ENCODE assay signal across 8 cellular contexts in genomic region chr2:207122914-207123744, GRCh38. TPM values are rescaled to one million over a fixed set of nuclear protein-coding genes. Genes with fewer than 3 reads are reported as not detected.
A peak's percentile ranks its signal among the peaks of the same experiment; 100 is the strongest.
DNase-seq lines count a peak whose midpoint lies in the region; ATAC-seq, FAIRE-seq and TF ChIP-seq lines count a peak whose summit lies in the region.

No MANE protein-coding gene starts in this region.

- H2AFZ ChIP-seq in keratinocyte (ENCODE audit: control insufficient read depth, low read length) = no peak overlapping the region

- H3K9me3 ChIP-seq in keratinocyte (ENCODE audit: control insufficient read depth, low read depth, low read length) = no peaks in the 10 kb centered on the region

- no peak overlapping the region for H3K4me2 ChIP-seq in keratinocyte (ENCODE audit: control insufficient read depth, extremely low read depth, insufficient read depth, low read depth, low read length)

- peak; percentile 64 for DNase-seq in NCI-H748 treated with DMSO at 0.1 percent for 48 hours (lab: John Stamatoyannopoulos, UW)
- peak; percentile 53 for DNase-seq in activated T-cell treated with anti-CD3 and anti-CD28 coated beads for 48 hours (ENCODE audit: low read depth)
- DNase-seq in keratinocyte (ENCODE audit: low read depth, low spot score) = no peak
- DNase-seq in stimulated activated CD8-positive, alpha-beta memory T cell treated with anti-CD3 and anti-CD28 coated beads, Interleukin-7, amount 100 ng/mL, for 24 hours (ENCODE audit: low read depth) = peak; percentile 34
- no peak for DNase-seq in GM20000 (ENCODE audit: low spot score)
- no peak for DNase-seq in cerebellar nuclear complex (lab: John Stamatoyannopoulos, UW)

- H3K4me3 ChIP-seq in keratinocyte (ENCODE audit: control insufficient read depth in 2 of 3, extremely low read depth in 1 of 3, insufficient read depth in 2 of 3, low read depth in 1 of 3, low read length in 3 of 3) = no peak overlapping the region

- FAIRE-seq in keratinocyte (lab: Jason Lieb, UNC) = peak; percentile 44

- peaks cover 30% of the 10 kb centered on the region for H3K4me1 ChIP-seq in keratinocyte (ENCODE audit: control insufficient read depth, extremely low read depth, insufficient read depth, low read length)

- peaks cover 2% of the 10 kb centered on the region for H3K9me1 ChIP-seq in keratinocyte (ENCODE audit: control insufficient read depth, extremely low read depth, insufficient read depth, low read length)

- peaks cover 98% of the 10 kb centered on the region for H3K79me2 ChIP-seq in keratinocyte (ENCODE audit: control insufficient read depth, insufficient read depth, low read length)

- no peak overlapping the region for H3K27ac ChIP-seq in keratinocyte (ENCODE audit: control insufficient read depth, insufficient read depth, low read length)

- H3K36me3 ChIP-seq in keratinocyte (ENCODE audit: control insufficient read depth in 2 of 2, extremely low read depth in 1 of 2, insufficient read depth in 2 of 2, low read length in 2 of 2) = peaks cover 25 to 42% of the 10 kb centered on the region in 2 experiments

- TF ChIP-seq CTCF in keratinocyte (optimal IDR thresholded peaks at IDR 0.05 in 1 of 3, IDR thresholded peaks at IDR 0.05 in 1 of 3, conservative IDR thresholded peaks at IDR 0.05 in 1 of 3; ENCODE audit: extremely low read depth in 1 of 3, insufficient read depth in 2 of 3, low read length in 3 of 3) = no peak
- no peak for TF ChIP-seq CTCF in GM20000 (IDR thresholded peaks at IDR 0.05; ENCODE audit: extremely low read depth, missing control alignments)

- H3K9ac ChIP-seq in keratinocyte (ENCODE audit: control insufficient read depth, extremely low read depth, insufficient read depth, low read length) = no peak overlapping the region

- H4K20me1 ChIP-seq in keratinocyte (ENCODE audit: control insufficient read depth, extremely low read depth, insufficient read depth, low read length) = peaks cover 16% of the 10 kb centered on the region

- dilution Hi-C loops in keratinocyte (cut with MboI; ENCODE audit: extremely low pct_ligation_motif_present, low sequenced_read_pairs) = no loop called here

- no peaks in the 10 kb centered on the region for H3K27me3 ChIP-seq in keratinocyte (ENCODE audit: control insufficient read depth, extremely low read depth, insufficient read depth, low read length)

- ATAC-seq in HG02970 (IDR thresholded peaks at IDR 0.05; ENCODE audit: low FRiP score, unreplicated experiment) = no peak
- no peak for ATAC-seq in GM21723 (IDR thresholded peaks at IDR 0.05; ENCODE audit: unreplicated experiment)

RNA-seq across cellular contexts. Expression of gene KLF7, which starts 42.6 kb away (rescaled TPM):
- 42.5 to 44.7 TPM (median 44.0 TPM) in 3 replicates for polyA plus RNA-seq in keratinocyte
- 20.3 TPM for polyA plus RNA-seq in keratinocyte (2011; ENCODE audit: low read depth)
- polyA plus RNA-seq in keratinocyte (2011; cell fraction: cytosol; rRNA removed) = 30.4 and 30.6 TPM in 2 replicates
- polyA plus RNA-seq in keratinocyte (2011; cell fraction: nucleus; rRNA removed) = 148 and 159 TPM in 2 replicates
- 22.7 and 30.7 TPM in 2 replicates for polyA plus RNA-seq in keratinocyte (2012; ENCODE audit: low replicate concordance)
- 130 to 189 TPM (median 170 TPM) in 3 replicates for polyA minus RNA-seq in keratinocyte
- 17.1 TPM for polyA minus RNA-seq in keratinocyte (2011; cell fraction: cytosol; rRNA and poly(A)+ RNA removed)
- polyA minus RNA-seq in keratinocyte (2011; cell fraction: nucleus; rRNA and poly(A)+ RNA removed) = 66.6 and 144 TPM in 2 replicates

Comparison
In these comparisons a context has a peak if more than half of its experiments do, and no peak if none do; other contexts are left out.
1. DNase-seq: peak in NCI-H748 treated with DMSO at 0.1 percent for 48 hours (single experiment), activated T-cell treated with anti-CD3 and anti-CD28 coated beads for 48 hours (single experiment) and stimulated activated CD8-positive, alpha-beta memory T cell treated with anti-CD3 and anti-CD28 coated beads, Interleukin-7, amount 100 ng/mL, for 24 hours (single experiment); none in keratinocyte (single experiment), GM20000 (single experiment) and cerebellar nuclear complex (0 of 2).